Comparison of ENCODE assay signal across 22 cellular contexts in the genomic region with DNA sequence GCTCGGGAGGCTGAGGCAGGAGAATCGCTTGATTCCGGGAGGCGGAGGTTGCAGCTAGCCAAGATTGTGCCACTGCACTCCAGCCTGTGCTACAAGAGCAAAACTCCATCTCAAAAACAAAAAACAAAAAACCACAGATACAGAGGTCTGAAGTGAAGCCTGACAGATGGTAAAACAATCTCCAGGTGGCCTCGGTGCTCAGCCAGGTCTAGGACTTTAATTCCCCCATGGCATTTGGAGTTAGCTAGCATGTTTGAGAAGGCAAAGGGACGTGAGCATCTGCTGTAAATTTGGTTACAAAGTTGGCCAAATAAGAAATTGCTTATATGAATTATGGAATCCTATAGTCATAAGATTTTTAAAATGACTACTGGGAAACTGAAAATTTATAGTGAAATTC.
DNase-seq lines count a peak whose midpoint lies in the region; ATAC-seq, FAIRE-seq and TF ChIP-seq lines count a peak whose summit lies in the region.
"Had no signal": no experiment of that assay in that cellular context is flagged by ENCODE, and none has a peak within 500 bp of the region (broad histone marks: within the 10 kb centered on the region; RNA-seq: fewer than 3 reads in every experiment).

No MANE protein-coding gene starts in this region.

- ATAC-seq in A549 = no peak
- ATAC-seq in GM21360 (IDR thresholded peaks at IDR 0.05; ENCODE audit: unreplicated experiment) = no peak
- ATAC-seq: GM12878 had no signal

- H3K4me3 ChIP-seq in A549 (no peak overlapping the region), esophagus muscularis mucosa (no peak overlapping the region)
- H3K4me3 ChIP-seq: GM12878, HAP-1 had no signal

- TF ChIP-seq CTCF in A549 (IDR thresholded peaks at IDR 0.05) (no peak), D721Med (IDR thresholded peaks at IDR 0.05; ENCODE audit: insufficient read depth, missing control alignments) (no peak), esophagus muscularis mucosa (IDR thresholded peaks at IDR 0.05) (no peak)

- no peak overlapping the region for H3K27ac ChIP-seq in A549
- no peak overlapping the region for H3K27ac ChIP-seq in esophagus muscularis mucosa (replicated peaks in 1 of 4)

- no peak for TF ChIP-seq EP300 in A549 (IDR thresholded peaks at IDR 0.05)
- no peak for TF ChIP-seq EP300 in esophagus muscularis mucosa (IDR thresholded peaks at IDR 0.05)

- TF ChIP-seq POLR2A in A549 (IDR thresholded peaks at IDR 0.05; ENCODE audit: low read length) (no peak), esophagus muscularis mucosa (IDR thresholded peaks at IDR 0.05; ENCODE audit: low read depth) (no peak)

- 46% methylated on average over 6 of the region's 6 CpGs for WGBS in A549 (ENCODE audit: missing lambda C conversion rate)
- 87% methylated on average over 6 of the region's 6 CpGs for WGBS in esophagus muscularis mucosa

- peaks cover 8 to 40% (median 15%) of the 10 kb centered on the region in 4 donors for H3K27me3 ChIP-seq in esophagus muscularis mucosa

- H3K4me1 ChIP-seq in A549 (peaks cover 2% of the 10 kb centered on the region; the same call in 1 of the 3 replicates), esophagus muscularis mucosa (peaks cover 6 to 12% (median 10%) of the 10 kb centered on the region in 4 donors)

- FAIRE-seq in A549 (lab: Jason Lieb, UNC) (no peak), D721Med (lab: Jason Lieb, UNC) (peak; percentile 85)
- FAIRE-seq: GM12878, GM19239, H54 had no signal

- POLR2A ChIA-PET in A549 (lab: Yijun Ruan, JAX) = no interaction called here

- intact Hi-C loops in esophagus muscularis mucosa (cut with DNase I) = no loop called here

- no peak for DNase-seq in A549 (ENCODE audit: low read depth in 1 of 2, low spot score in 1 of 2)
- no peak for DNase-seq in D721Med (ENCODE audit: insufficient read length, low spot score)
- DNase-seq in NCI-H82 (lab: John Stamatoyannopoulos, UW) = peak; percentile 89
- peak; percentile 39 for DNase-seq in esophagus muscularis mucosa (ENCODE audit: extremely low spot score)
- no peak for DNase-seq in HuH-7 (ENCODE audit: low spot score)
- no peak for DNase-seq in activated CD8-positive, alpha-beta memory T cell treated with anti-CD3 and anti-CD28 coated beads, Interleukin-2, amount 50 U/mL, for 48 hours
- DNase-seq: 8988T; C1 segment of cervical spinal cord; Calu3; CD4-positive, alpha-beta memory T cell; COR-L47; DMS 273 treated with DMSO at 0.1 percent for 48 hours; DMS79; EL; GDM1; GOT3; HFFc6 had no signal

- no peak for TF ChIP-seq RAD21 in A549 (conservative IDR thresholded peaks at IDR 0.05 in 1 of 2, IDR thresholded peaks at IDR 0.05 in 1 of 2)

- CTCF ChIA-PET in A549 (lab: Yijun Ruan, JAX) = interaction anchor here (1.5 kb wide), 1 partner anchor 12 kb away, joined by 5 read pairs; no protein-coding TSS in a partner anchor

- no peaks in the 10 kb centered on the region for H3K9me3 ChIP-seq in A549
- no peaks in the 10 kb centered on the region for H3K9me3 ChIP-seq in esophagus muscularis mucosa
- H3K9me3 ChIP-seq: HAP-1 had no signal

- no peaks in the 10 kb centered on the region for H3K36me3 ChIP-seq in esophagus muscularis mucosa
- H3K36me3 ChIP-seq: HAP-1 had no signal

- H3K4me2 ChIP-seq in A549 = no peak overlapping the region

TF ChIP-seq in A549, 52 proteins besides CTCF, POLR2A, EP300 and RAD21:
- no peak for TF ChIP-seq NR3C1 (IDR thresholded peaks at IDR 0.05)
- 0 out of 2 replicates have a peak, but pooled peaks have one; percentile 0 for TF ChIP-seq RNF2 (IDR thresholded peaks at IDR 0.05; ENCODE audit: borderline replicate concordance, low read depth)

Comparison
In these comparisons a context has a peak if more than half of its experiments do, and no peak if none do; other contexts are left out.
1. DNase-seq: peak in NCI-H82 (single experiment) and esophagus muscularis mucosa (single experiment); none in A549 (0 of 2), D721Med (single experiment), HuH-7 (single experiment) and activated CD8-positive, alpha-beta memory T cell treated with anti-CD3 and anti-CD28 coated beads, Interleukin-2, amount 50 U/mL, for 48 hours (single experiment).